In genomic region chr2:84924173-84925106, GRCh38 we compare ENCODE assay signal across 8 cellular contexts. TPM values are rescaled to one million over a fixed set of nuclear protein-coding genes. Genes with fewer than 3 reads are reported as not detected.
DNase-seq lines count a peak whose midpoint lies in the region; ATAC-seq and TF ChIP-seq lines count a peak whose summit lies in the region.

No MANE protein-coding gene starts in this region.

- H3K9me3 Mint-ChIP-seq in T-cell (no peaks in the 10 kb centered on the region), neural progenitor cell (no peaks in the 10 kb centered on the region)

- H3K79me2 ChIP-seq in neural progenitor cell (ENCODE audit: low read depth): no peaks in the 10 kb centered on the region

- no peak overlapping the region for H2AFZ ChIP-seq in neural progenitor cell (replicated peaks)

- peak overlapping the region; percentile 65 for H3K27ac ChIP-seq in effector memory CD4-positive, alpha-beta T cell (ENCODE audit: insufficient read depth, low read length, poor library complexity, severe bottlenecking)
- no peak overlapping the region for H3K27ac ChIP-seq in neural progenitor cell

- H3K4me3 Mint-ChIP-seq in T-cell: peak overlapping the region; percentile 34 to 91 (median 51)
- H3K4me3 Mint-ChIP-seq in neural progenitor cell: no peak overlapping the region

- H4K20me1 ChIP-seq in neural progenitor cell (ENCODE audit: low read depth): no peaks in the 10 kb centered on the region

- H3K9ac ChIP-seq in ES-I3 (ENCODE audit: low read depth, low read length) (peak overlapping the region; percentile 41; the same call in 1 of the 2 replicates), neural progenitor cell (no peak overlapping the region)

- H3K27me3 ChIP-seq in effector memory CD4-positive, alpha-beta T cell (replicated peaks; ENCODE audit: control insufficient read depth, insufficient read depth, low read length, poor library complexity, severe bottlenecking): no peaks in the 10 kb centered on the region
- H3K27me3 ChIP-seq in neural progenitor cell: peaks cover 10% of the 10 kb centered on the region

- H3K4me1 ChIP-seq in ES-I3 (ENCODE audit: insufficient read depth, low read length) (peaks cover 17% of the 10 kb centered on the region; the same call in 1 of the 2 replicates), neural progenitor cell (no peaks in the 10 kb centered on the region)
- peaks cover 23% of the 10 kb centered on the region for H3K4me1 ChIP-seq in effector memory CD4-positive, alpha-beta T cell (ENCODE audit: control insufficient read depth, insufficient read depth, low read length, poor library complexity, severe bottlenecking)

- no peaks in the 10 kb centered on the region for H3K36me3 Mint-ChIP-seq in T-cell
- no peaks in the 10 kb centered on the region for H3K36me3 Mint-ChIP-seq in neural progenitor cell

- H3K9me3 ChIP-seq in ES-I3 (ENCODE audit: control insufficient read depth, insufficient read depth, low read length) (no peaks in the 10 kb centered on the region), neural progenitor cell (ENCODE audit: low read depth) (no peaks in the 10 kb centered on the region)
- no peaks in the 10 kb centered on the region for H3K9me3 ChIP-seq in effector memory CD4-positive, alpha-beta T cell (ENCODE audit: control insufficient read depth, low read length)

- H3K36me3 ChIP-seq in ES-I3 (ENCODE audit: insufficient read depth, low read length) (no peaks in the 10 kb centered on the region), neural progenitor cell (no peaks in the 10 kb centered on the region)
- no peaks in the 10 kb centered on the region for H3K36me3 ChIP-seq in effector memory CD4-positive, alpha-beta T cell (ENCODE audit: control insufficient read depth, insufficient read depth, low read length)

- CTCF ChIA-PET in T-cell (lab: Charles Lee) (interaction anchor here (0.5 to 2.9 kb wide), 28 partner anchors 12 to 463 kb away, joined by 3 to 50 read pairs (median 6); partner anchors contain the start of genes TMSB10 (in 2 of the 2) and TRABD2A (in 1 of the 2)), GM10248 (lab: Yijun Ruan, JAX) (interaction anchor here (1.0 to 9.1 kb wide), 35 partner anchors 12 to 473 kb away, joined by 3 to 312 read pairs (median 10); partner anchors contain the start of genes SUCLG1, TMSB10 and TRABD2A)

- DNase-seq in T-cell (peak in 22 of 34 experiments; percentile 23 to 59 (median 40)), neural progenitor cell (ENCODE audit: low spot score) (peak; percentile 44), GM10248 (ENCODE audit: extremely low spot score) (no peak), COLO829 (ENCODE audit: low spot score) (no peak)
- peak in 2 of 3 donors; percentile 31 to 43 for DNase-seq in effector memory CD4-positive, alpha-beta T cell

- H3F3A ChIP-seq in neural progenitor cell (ENCODE audit: low read depth): peaks cover 27% of the 10 kb centered on the region

- ATAC-seq in HG02623 (IDR thresholded peaks at IDR 0.05; ENCODE audit: unreplicated experiment): peak; percentile 22
- ATAC-seq in T-cell (replicated peaks in 1 of 4): peak in 2 of 4 experiments; percentile 5 to 17
- no peak for ATAC-seq in HG02840 (IDR thresholded peaks at IDR 0.05; ENCODE audit: low FRiP score, unreplicated experiment)

- TF ChIP-seq CTCF in neural progenitor cell (IDR thresholded peaks at IDR 0.05) (no peak), GM10248 (IDR thresholded peaks at IDR 0.05; ENCODE audit: control extremely low read depth, extremely low read depth, low read depth, missing control alignments) (no peak)

- H3K4me1 Mint-ChIP-seq in T-cell: peaks cover 45 to 58% (median 48%) of the 10 kb centered on the region in 3 donors
- H3K4me1 Mint-ChIP-seq in neural progenitor cell: peaks cover 26% of the 10 kb centered on the region

- no peak overlapping the region for H3K4me2 ChIP-seq in neural progenitor cell

- POLR2A ChIA-PET in T-cell (lab: Charles Lee): interaction anchor here (0.6 to 2.0 kb wide), 4 partner anchors 12 to 963 kb away, joined by 4 to 9 read pairs (median 4); partner anchors contain the start of gene TMSB10 (in 1 of the 2)
- POLR2A ChIA-PET in GM10248 (lab: Yijun Ruan, JAX): interaction anchor here (0.7 to 2.1 kb wide), 2 partner anchors 17 to 18 kb away, joined by 8 to 20 read pairs; partner anchors contain the start of gene TMSB10

- peak overlapping the region; percentile 95 to 97 for H3K27ac Mint-ChIP-seq in T-cell
- H3K27ac Mint-ChIP-seq in neural progenitor cell: no peak overlapping the region

- H3K27me3 Mint-ChIP-seq in T-cell: no peaks in the 10 kb centered on the region
- H3K27me3 Mint-ChIP-seq in neural progenitor cell (ENCODE audit: insufficient read depth, low read depth): peaks cover 9% of the 10 kb centered on the region

- peak overlapping the region; percentile 11 for H3K4me3 ChIP-seq in effector memory CD4-positive, alpha-beta T cell (ENCODE audit: insufficient read depth, low read depth, low read length, poor library complexity, severe bottlenecking)
- H3K4me3 ChIP-seq in neural progenitor cell: no peak overlapping the region

RNA-seq across cellular contexts. Expression of gene TMSB10, which starts 19.0 kb away (rescaled TPM):
- total RNA-seq in T-cell (1,000 to 10,000 TPM; 1,423 to 1,890 (median 1,689) TPM), neural progenitor cell (ENCODE audit: low replicate concordance) (1,687 and 2,248 TPM in 2 replicates)

RNA-seq across cellular contexts. Expression of gene TRABD2A, which starts 43.6 kb away (rescaled TPM):
- total RNA-seq in T-cell (100 to 1,000 TPM in 3 of 5 donors, 10 to 100 TPM in 2; 77.3 to 219 (median 106) TPM), neural progenitor cell (ENCODE audit: low replicate concordance) (1.7 and 2.0 TPM in 2 replicates)

RNA-seq across cellular contexts. Expression of gene KCMF1, which starts 46.5 kb away (rescaled TPM):
- total RNA-seq in T-cell: 10 to 100 TPM; 56.7 to 62.5 (median 60.3) TPM
- total RNA-seq in neural progenitor cell (ENCODE audit: low replicate concordance): 74.0 and 99.7 TPM in 2 replicates

Comparison
In these comparisons a context has a peak if more than half of its experiments do, and no peak if none do; other contexts are left out.
1. DNase-seq: peak in T-cell (22 of 34), effector memory CD4-positive, alpha-beta T cell (2 of 3) and neural progenitor cell (single experiment); none in GM10248 (single experiment) and COLO829 (single experiment).
2. RNA of gene TRABD2A, which starts 43.6 kb away (total RNA-seq): 77.3 to 219 TPM in T-cell; 1.7 to 2.0 TPM in neural progenitor cell; every median in the first group is over 10 times any median in the second.